Comparison of ENCODE assay signal across 8 cellular contexts in genomic region chr5:56814361-56814962, GRCh38. TPM values are rescaled to one million over a fixed set of nuclear protein-coding genes. Genes with fewer than 3 reads are reported as not detected.
DNase-seq lines count a peak whose midpoint lies in the region; ATAC-seq and TF ChIP-seq lines count a peak whose summit lies in the region.

No MANE protein-coding gene starts in this region.

- H3K27me3 ChIP-seq in hepatocyte (no peaks in the 10 kb centered on the region), gastrocnemius medialis (no peaks in the 10 kb centered on the region)

- H3K36me3 ChIP-seq in hepatocyte (replicated peaks; ENCODE audit: insufficient read depth, low read depth), result no peaks in the 10 kb centered on the region
- no peaks in the 10 kb centered on the region for H3K36me3 ChIP-seq in gastrocnemius medialis

- peak overlapping the region; percentile 74 for H3K4me2 ChIP-seq in hepatocyte

- DNase-seq in RPMI8226, result peak; percentile 63
- peak; percentile 28 for DNase-seq in hepatocyte (ENCODE audit: low spot score)
- DNase-seq in gastrocnemius medialis, result peak in 1 of 2 donors; percentile 16
- DNase-seq in central memory CD4-positive, alpha-beta T cell, result no peak
- DNase-seq in cerebellum (ENCODE audit: low spot score), result no peak
- no peak for DNase-seq in NCI-H446 treated with DMSO at 0.1 percent for 48 hours (lab: John Stamatoyannopoulos, UW)

- TF ChIP-seq CTCF in hepatocyte (IDR thresholded peaks at IDR 0.05; ENCODE audit: poor library complexity), result no peak
- TF ChIP-seq CTCF in gastrocnemius medialis (IDR thresholded peaks at IDR 0.05 in 4 of 5, conservative IDR thresholded peaks at IDR 0.05 in 1 of 5), result no peak

- TF ChIP-seq POLR2A in gastrocnemius medialis (IDR thresholded peaks at IDR 0.05), result no peak

- H3K9me2 ChIP-seq in hepatocyte (replicated peaks; ENCODE audit: insufficient read depth), result no peaks in the 10 kb centered on the region

- H3K79me2 ChIP-seq in hepatocyte, result peaks cover 36% of the 10 kb centered on the region

- ATAC-seq in GM18511 (IDR thresholded peaks at IDR 0.05; ENCODE audit: unreplicated experiment), result peak; percentile 3
- no peak for ATAC-seq in gastrocnemius medialis

- H2AFZ ChIP-seq in hepatocyte, result peak overlapping the region; percentile 42

- H4K20me1 ChIP-seq in hepatocyte (ENCODE audit: insufficient read depth, poor library complexity, severe bottlenecking), result peaks cover 8% of the 10 kb centered on the region

- H3K27ac ChIP-seq in angular gyrus (ENCODE audit: low read depth, low read length) (peak overlapping the region; percentile 70), hepatocyte (peak overlapping the region; percentile 96), gastrocnemius medialis (peak overlapping the region; percentile 75 to 94 (median 84))

- H3K4me1 ChIP-seq in hepatocyte (ENCODE audit: insufficient read depth), result peaks cover 6% of the 10 kb centered on the region
- H3K4me1 ChIP-seq in gastrocnemius medialis, result peaks cover 22 to 34% of the 10 kb centered on the region in 2 donors

- in situ Hi-C loops in gastrocnemius medialis (cut with MboI; ENCODE audit: low sequenced_read_pairs in 4 of 4), result no loop called here

- 5% methylated on average over 30 of the region's 31 CpGs for WGBS in hepatocyte (ENCODE audit: low lambda C conversion rate, missing lambda C conversion rate)

- peak overlapping the region; percentile 78 for H3K4me3 ChIP-seq in hepatocyte
- peak overlapping the region; percentile 66 to 82 (median 76) for H3K4me3 ChIP-seq in gastrocnemius medialis

- H3K9me3 ChIP-seq in hepatocyte (ENCODE audit: low read depth) (no peaks in the 10 kb centered on the region), gastrocnemius medialis (no peaks in the 10 kb centered on the region)

- intact Hi-C loops in gastrocnemius medialis (cut with DNase I; ENCODE audit: low total_unique reads), result loop anchor here (2.0 kb wide), 1 partner anchor 820 kb away; the partner anchor contains the start of gene IL6ST

RNA-seq across cellular contexts. Expression of gene MAP3K1, which starts 0.9 kb away (rescaled TPM):
- total RNA-seq in hepatocyte (36.0 and 38.2 TPM in 2 replicates), gastrocnemius medialis (1 to 10 TPM; 4.2 to 6.8 (median 5.4) TPM), cerebellum (32.1 TPM)
- 11.2 and 12.0 TPM in 2 replicates for polyA plus RNA-seq in hepatocyte

Comparison
In these comparisons a context has a peak if more than half of its experiments do, and no peak if none do; other contexts are left out.
1. DNase-seq: peak in RPMI8226 (single experiment) and hepatocyte (single experiment); none in central memory CD4-positive, alpha-beta T cell (single experiment), cerebellum (single experiment) and NCI-H446 treated with DMSO at 0.1 percent for 48 hours (single experiment).
2. Peak in every context shown above with its lines, with median percentiles within 50 percentile points of each other: H3K27ac ChIP-seq.